Comparison of ENCODE assay signal across 29 cellular contexts in the genomic region with DNA sequence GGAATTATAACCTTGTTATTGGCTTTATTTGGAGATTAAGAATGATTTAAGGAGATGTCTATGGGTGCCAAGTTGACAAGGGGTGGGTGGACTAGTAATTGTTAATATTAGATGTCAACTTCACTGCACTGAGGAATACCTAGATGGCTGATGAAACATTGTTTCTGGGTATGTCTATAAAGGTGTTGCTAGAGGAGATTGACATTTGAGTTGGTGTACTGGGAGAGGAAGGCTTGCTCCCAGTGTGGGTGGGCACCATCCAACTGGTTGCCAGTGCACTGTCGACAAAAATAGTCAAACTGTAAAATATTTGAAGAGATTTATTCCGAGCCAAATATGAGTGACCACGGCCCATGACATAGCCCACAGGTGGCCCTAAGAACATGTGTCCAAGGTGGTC.
"Had no signal": no experiment of that assay in that cellular context is flagged by ENCODE, and none has a peak within 500 bp of the region (broad histone marks: within the 10 kb centered on the region; RNA-seq: fewer than 3 reads in every experiment).

No MANE protein-coding gene starts in this region.

- H3K9me3 Mint-ChIP-seq: activated B cell treated with CpG ODN at 0.5 μM for 24 hours; activated CD8-positive, alpha-beta T cell treated with anti-CD3 and anti-CD28 coated beads for 36 hours; activated T-cell treated with anti-CD3 and anti-CD28 coated beads, Interleukin-2, amount 50 U/mL, for 4 hours; activated T-helper 17 cell treated with anti-CD3 and anti-CD28 coated beads, Interleukin-2, amount 50 U/mL, for 72 hours; T-helper 2 cell treated with Interferon-gamma antibody and Interleukin-4, amounts not matched to agents 5 μg/mL and 100 μg/mL, for 36 hours had no signal

- H3K27me3 ChIP-seq: brain microvascular endothelial cell, esophagus squamous epithelium, gastroesophageal sphincter had no signal

- H3K27ac ChIP-seq: brain microvascular endothelial cell, epithelial cell of prostate, esophagus squamous epithelium, gastroesophageal sphincter, WERI-Rb-1 had no signal

- DNase-seq: activated B cell treated with CpG ODN at 0.5 μM for 24 hours; activated CD4-positive, alpha-beta T cell treated with anti-CD3 and anti-CD28 coated beads for 48 hours; activated CD4-positive, alpha-beta T cell treated with anti-CD3 and anti-CD28 coated beads, Interleukin-2, amount 50 U/mL, for 1 hour; activated CD4-positive, alpha-beta T cell treated with anti-CD3 and anti-CD28 coated beads, Interleukin-2, amount 50 U/mL, for 48 hours; activated CD8-positive, alpha-beta memory T cell treated with anti-CD3 and anti-CD28 coated beads for 24 hours; activated CD8-positive, alpha-beta T cell treated with anti-CD3 and anti-CD28 coated beads for 36 hours; activated effector memory CD4-positive, alpha-beta T cell treated with Interleukin-2 at 50 U/mL for 16 hours; activated gamma-delta T cell treated with Interleukin-2 at 50 U/mL for 16 hours; activated naive CD4-positive, alpha-beta T cell treated with anti-CD3 and anti-CD28 coated beads, Interleukin-2, amount 50 U/mL, for 16 hours; activated naive CD4-positive, alpha-beta T cell treated with Interleukin-2 at 50 U/mL for 16 hours; activated T-cell treated with anti-CD3 and anti-CD28 coated beads, Interleukin-2, amount 50 U/mL, for 4 hours; amniotic stem cell; anterior cingulate cortex; brain microvascular endothelial cell; cortex of kidney; dermis blood vessel endothelial cell; effector CD4-positive, alpha-beta T cell; effector memory CD8-positive, alpha-beta T cell; esophagus squamous epithelium; foreskin melanocyte; T-helper 1 cell; T-helper 17 cell; T1000; WERI-Rb-1 had no signal

- H3K4me1 Mint-ChIP-seq: activated B cell treated with CpG ODN at 0.5 μM for 24 hours; activated T-helper 17 cell treated with anti-CD3 and anti-CD28 coated beads, Interleukin-2, amount 50 U/mL, for 72 hours; T-helper 17 cell had no signal

- H3K4me3 ChIP-seq: esophagus squamous epithelium, gastroesophageal sphincter had no signal

- H3K4me3 Mint-ChIP-seq: activated B cell treated with CpG ODN at 0.5 μM for 24 hours; activated CD8-positive, alpha-beta T cell treated with anti-CD3 and anti-CD28 coated beads for 36 hours; activated naive CD8-positive, alpha-beta T cell; activated T-cell treated with anti-CD3 and anti-CD28 coated beads, Interleukin-2, amount 50 U/mL, for 4 hours; activated T-helper 17 cell treated with anti-CD3 and anti-CD28 coated beads, Interleukin-2, amount 50 U/mL, for 72 hours; effector memory CD8-positive, alpha-beta T cell; T-helper 17 cell; T-helper 2 cell treated with Interferon-gamma antibody and Interleukin-4, amounts not matched to agents 5 μg/mL and 100 μg/mL, for 36 hours had no signal

- H3K27me3 Mint-ChIP-seq: activated B cell treated with CpG ODN at 0.5 μM for 24 hours; activated CD8-positive, alpha-beta T cell treated with anti-CD3 and anti-CD28 coated beads for 36 hours; activated naive CD8-positive, alpha-beta T cell; activated T-helper 17 cell treated with anti-CD3 and anti-CD28 coated beads, Interleukin-2, amount 50 U/mL, for 72 hours; effector memory CD8-positive, alpha-beta T cell; T-helper 17 cell had no signal

- H3K36me3 Mint-ChIP-seq: activated naive CD8-positive, alpha-beta T cell had no signal

- H3K9me3 ChIP-seq: esophagus squamous epithelium, gastroesophageal sphincter had no signal

- H3K36me3 ChIP-seq: brain microvascular endothelial cell, esophagus squamous epithelium, gastroesophageal sphincter, WERI-Rb-1 had no signal

- H3K27ac Mint-ChIP-seq: activated B cell treated with CpG ODN at 0.5 μM for 24 hours; activated CD8-positive, alpha-beta T cell treated with anti-CD3 and anti-CD28 coated beads for 36 hours; activated naive CD8-positive, alpha-beta T cell; activated T-helper 17 cell treated with anti-CD3 and anti-CD28 coated beads, Interleukin-2, amount 50 U/mL, for 72 hours; effector memory CD8-positive, alpha-beta T cell; T-helper 17 cell; T-helper 2 cell treated with Interferon-gamma antibody and Interleukin-4, amounts not matched to agents 5 μg/mL and 100 μg/mL, for 36 hours had no signal

- H3K4me1 ChIP-seq: esophagus squamous epithelium, gastroesophageal sphincter had no signal
